Comparison of ENCODE assay signal across 22 cellular contexts in genomic region chr10:118666350-118666749, GRCh38.
DNase-seq lines count a peak whose midpoint lies in the region; ATAC-seq and TF ChIP-seq lines count a peak whose summit lies in the region.
"Had no signal": no experiment of that assay in that cellular context is flagged by ENCODE, and none has a peak within 500 bp of the region (broad histone marks: within the 10 kb centered on the region; RNA-seq: fewer than 3 reads in every experiment).

No MANE protein-coding gene starts in this region.

- H3K23ac ChIP-seq in neuronal stem cell (ENCODE audit: low read depth, low read length, poor library complexity): no peak overlapping the region

- H3K27ac Mint-ChIP-seq in neural crest cell (ENCODE audit: unreplicated experiment): peak overlapping the region; percentile 19
- H3K27ac Mint-ChIP-seq: CD14-positive monocyte; CD4-positive, CD25-positive, alpha-beta regulatory T cell had no signal

- no peak overlapping the region for H3K4me3 Mint-ChIP-seq in neural crest cell
- H3K4me3 Mint-ChIP-seq: CD14-positive monocyte; CD4-positive, alpha-beta memory T cell; CD4-positive, CD25-positive, alpha-beta regulatory T cell; CD8-positive, alpha-beta memory T cell had no signal

- no peak overlapping the region for H3K9ac ChIP-seq in neuronal stem cell (ENCODE audit: low read depth, low read length, poor library complexity)
- H3K9ac ChIP-seq: BLaER1 had no signal

- no peak overlapping the region for H2BK15ac ChIP-seq in neuronal stem cell (ENCODE audit: low read length)

- H2BK5ac ChIP-seq in neuronal stem cell (ENCODE audit: low read length): peak overlapping the region; percentile 35

- peaks cover 2% of the 10 kb centered on the region for H3K9me3 Mint-ChIP-seq in neural crest cell

- TF ChIP-seq CTCF in neural crest cell (conservative IDR thresholded peaks at IDR 0.05): no peak

- no peak for ATAC-seq in HG03520 (IDR thresholded peaks at IDR 0.05; ENCODE audit: unreplicated experiment)

- H3K4me1 ChIP-seq in neuronal stem cell (ENCODE audit: control insufficient read depth in 2 of 2, insufficient read depth in 1 of 2, low read depth in 1 of 2, low read length in 2 of 2): peaks cover 8 to 14% of the 10 kb centered on the region in 2 donors

- H3K18ac ChIP-seq in neuronal stem cell (ENCODE audit: low read length): no peak overlapping the region

- H3K4me3 ChIP-seq in neuronal stem cell (ENCODE audit: low read length in 2 of 2): no peak overlapping the region
- H3K4me3 ChIP-seq: BLaER1 had no signal

- H3K9me3 ChIP-seq in neuronal stem cell (replicated peaks in 1 of 2; ENCODE audit: control insufficient read depth in 2 of 2, insufficient read depth in 1 of 2, low read depth in 1 of 2, low read length in 2 of 2): no peaks in the 10 kb centered on the region
- H3K9me3 ChIP-seq: BE2C had no signal

- no peak overlapping the region for H2BK12ac ChIP-seq in neuronal stem cell (ENCODE audit: low read length)

- no peak overlapping the region for H2AK5ac ChIP-seq in neuronal stem cell (ENCODE audit: low read depth, low read length)

- DNase-seq in mesenteric fat pad (ENCODE audit: low spot score): peak; percentile 64
- no peak for DNase-seq in neural crest cell (ENCODE audit: low read depth, low spot score)
- DNase-seq in neuronal stem cell (ENCODE audit: low spot score): no peak
- no peak for DNase-seq in cerebellar nuclear complex (lab: John Stamatoyannopoulos, UW)
- DNase-seq in NCI-H2081 treated with DMSO at 0.1 percent for 48 hours (lab: John Stamatoyannopoulos, UW): no peak
- DNase-seq: 8988T; ACHN; BE2C; C1 segment of cervical spinal cord; CD4-positive, alpha-beta memory T cell; CD4-positive, CD25-positive, alpha-beta regulatory T cell; CD8-positive, alpha-beta memory T cell; COR-L47; DMS 273 treated with DMSO at 0.1 percent for 48 hours; DMS153; DMS53; DMS79; DND-41; GF-D8 had no signal

- no peaks in the 10 kb centered on the region for H3K27me3 ChIP-seq in neuronal stem cell (ENCODE audit: control insufficient read depth in 3 of 3, insufficient read depth in 3 of 3, low read depth in 1 of 3, low read length in 3 of 3)
- H3K27me3 ChIP-seq: BE2C, BLaER1 had no signal

- H4K8ac ChIP-seq in neuronal stem cell (ENCODE audit: low read depth, low read length): no peak overlapping the region

- no peaks in the 10 kb centered on the region for H3K79me1 ChIP-seq in neuronal stem cell (ENCODE audit: low read depth, low read length)

- peaks cover 15% of the 10 kb centered on the region for H3K4me1 Mint-ChIP-seq in neural crest cell

- WGBS in neuronal stem cell (ENCODE audit: extremely low coverage in 2 of 2, insufficient read length in 2 of 2, insufficient replicate concordance in 1 of 2), 2 donors: no CpG with 5 or more reads among the region's 4 CpGs

- no peak overlapping the region for H3K4me2 ChIP-seq in neuronal stem cell (ENCODE audit: insufficient read depth, low read length, poor library complexity, severe bottlenecking)
- H3K4me2 ChIP-seq: BLaER1 had no signal

- H3K27me3 Mint-ChIP-seq in neural crest cell (ENCODE audit: low read depth): peaks cover 6% of the 10 kb centered on the region
- H3K27me3 Mint-ChIP-seq: CD4-positive, alpha-beta memory T cell; CD4-positive, CD25-positive, alpha-beta regulatory T cell had no signal

- H3K14ac ChIP-seq in neuronal stem cell (ENCODE audit: low read length): no peak overlapping the region

- H3K36me3 ChIP-seq in neuronal stem cell (replicated peaks in 1 of 2; ENCODE audit: control insufficient read depth in 2 of 2, insufficient read depth in 2 of 2, low read length in 2 of 2): no peaks in the 10 kb centered on the region
- H3K36me3 ChIP-seq: BE2C, BLaER1 had no signal

- H3K4ac ChIP-seq in neuronal stem cell (ENCODE audit: low read length): no peak overlapping the region

- H3K36me3 Mint-ChIP-seq in neural crest cell (ENCODE audit: low read depth): no peaks in the 10 kb centered on the region
- H3K36me3 Mint-ChIP-seq: CD14-positive monocyte had no signal

- H3K27ac ChIP-seq in neuronal stem cell (replicated peaks; ENCODE audit: low read length): no peak overlapping the region
- H3K27ac ChIP-seq: BLaER1 had no signal

- H2BK120ac ChIP-seq in neuronal stem cell (ENCODE audit: low read depth, low read length): no peak overlapping the region

- no peak overlapping the region for H4K91ac ChIP-seq in neuronal stem cell (ENCODE audit: low read depth, low read length, poor library complexity)

- H2AFZ ChIP-seq in neuronal stem cell (ENCODE audit: low read length): no peak overlapping the region
